In genomic region chr4:39846705-39847104, GRCh38 we compare ENCODE assay signal across 24 cellular contexts.
"Had no signal": no experiment of that assay in that cellular context is flagged by ENCODE, and none has a peak within 500 bp of the region (broad histone marks: within the 10 kb centered on the region; RNA-seq: fewer than 3 reads in every experiment).

No MANE protein-coding gene starts in this region.

- H3K4me3 ChIP-seq: left lung, lung, prostate gland, thoracic aorta, transverse colon had no signal

- H3K27ac ChIP-seq: foreskin keratinocyte, left lung, parathyroid adenoma, prostate gland, thoracic aorta, transverse colon had no signal

- H3K4me1 Mint-ChIP-seq: central memory CD8-positive, alpha-beta T cell; endodermal cell; naive B cell; nephron; stimulated activated naive B cell treated with anti-CD40 and anti-IgM and Interleukin-4, amounts not matched to agents 10 μg/mL and 1 μg/mL and 100 μg/mL, for 72 hours; stimulated activated naive CD8-positive, alpha-beta T cell treated with anti-CD3 and anti-CD28 coated beads, Interleukin-15, amount 100 ng/mL, for 72 hours had no signal

- H3K4me1 ChIP-seq: foreskin keratinocyte, left lung, parathyroid adenoma, prostate gland had no signal

- H3K27me3 ChIP-seq: foreskin keratinocyte, left lung, transverse colon had no signal

- DNase-seq: endodermal cell; erythroblast; hippocampal formation; kidney glomerular epithelial cell; left lung; mesenchymal stem cell; midbrain; naive B cell; occipital lobe; retina; stimulated activated CD4-positive, alpha-beta T cell treated with anti-CD3 and anti-CD28 coated beads, Interleukin-2, amount 100 ng/mL, for 24 hours; stimulated activated CD4-positive, alpha-beta T cell treated with anti-CD3 and anti-CD28 coated beads, Interleukin-4, amount 100 ng/mL, for 4 hours; stimulated activated naive B cell treated with anti-CD40 and anti-IgM and Interleukin-4, amounts not matched to agents 10 μg/mL and 1 μg/mL and 100 μg/mL, for 72 hours; stimulated activated naive CD8-positive, alpha-beta T cell treated with anti-CD3 and anti-CD28 coated beads, Interleukin-15, amount 100 ng/mL, for 72 hours had no signal

- H3K27me3 Mint-ChIP-seq: central memory CD8-positive, alpha-beta T cell; dendritic cell treated with granulocyte-macrophage colony-stimulating factor and Interleukin-4, amounts not matched to agents 40 ng/mL and 50 ng/mL, for 4 days; naive B cell; stimulated activated naive B cell treated with anti-CD40 and anti-IgM and Interleukin-4, amounts not matched to agents 10 μg/mL and 1 μg/mL and 100 μg/mL, for 72 hours; stimulated activated naive CD8-positive, alpha-beta T cell treated with anti-CD3 and anti-CD28 coated beads, Interleukin-15, amount 100 ng/mL, for 72 hours had no signal

- ATAC-seq: foreskin keratinocyte; left lung; sciatic nerve; stimulated activated naive B cell treated with anti-CD40 and anti-IgM and Interleukin-4, amounts not matched to agents 10 μg/mL and 1 μg/mL and 100 μg/mL, for 72 hours; stimulated activated naive CD8-positive, alpha-beta T cell treated with anti-CD3 and anti-CD28 coated beads, Interleukin-15, amount 100 ng/mL, for 72 hours had no signal

- H3K36me3 ChIP-seq: prostate gland had no signal

- H3K27ac Mint-ChIP-seq: dendritic cell treated with granulocyte-macrophage colony-stimulating factor and Interleukin-4, amounts not matched to agents 40 ng/mL and 50 ng/mL, for 4 days; endodermal cell; nephron; stimulated activated naive B cell treated with anti-CD40 and anti-IgM and Interleukin-4, amounts not matched to agents 10 μg/mL and 1 μg/mL and 100 μg/mL, for 72 hours had no signal

- H3K9me3 ChIP-seq: left lung, prostate gland, thoracic aorta, transverse colon had no signal

- H3K9me3 Mint-ChIP-seq: central memory CD8-positive, alpha-beta T cell; dendritic cell treated with granulocyte-macrophage colony-stimulating factor and Interleukin-4, amounts not matched to agents 40 ng/mL and 50 ng/mL, for 4 days; endodermal cell; naive B cell; nephron; stimulated activated naive B cell treated with anti-CD40 and anti-IgM and Interleukin-4, amounts not matched to agents 10 μg/mL and 1 μg/mL and 100 μg/mL, for 72 hours; stimulated activated naive CD8-positive, alpha-beta T cell treated with anti-CD3 and anti-CD28 coated beads, Interleukin-15, amount 100 ng/mL, for 72 hours had no signal

- H3K4me3 Mint-ChIP-seq: central memory CD8-positive, alpha-beta T cell; dendritic cell treated with granulocyte-macrophage colony-stimulating factor and Interleukin-4, amounts not matched to agents 40 ng/mL and 50 ng/mL, for 4 days; endodermal cell; naive B cell; nephron; stimulated activated naive B cell treated with anti-CD40 and anti-IgM and Interleukin-4, amounts not matched to agents 10 μg/mL and 1 μg/mL and 100 μg/mL, for 72 hours; stimulated activated naive CD8-positive, alpha-beta T cell treated with anti-CD3 and anti-CD28 coated beads, Interleukin-15, amount 100 ng/mL, for 72 hours had no signal
